Comparison of ENCODE assay signal across 19 cellular contexts in genomic region chr2:11074246-11074820, GRCh38.
"Had no signal": no experiment of that assay in that cellular context is flagged by ENCODE, and none has a peak within 500 bp of the region (broad histone marks: within the 10 kb centered on the region; RNA-seq: fewer than 3 reads in every experiment).

No MANE protein-coding gene starts in this region.

- H3K27me3 ChIP-seq: upper lobe of left lung had no signal

- H3K4me1 ChIP-seq: lower lobe of right lung had no signal

- H3K36me3 Mint-ChIP-seq: activated naive CD4-positive, alpha-beta T cell treated with anti-CD3 and anti-CD28 coated beads, Interleukin-2, amount 50 U/mL, for 72 hours; brain; naive thymus-derived CD8-positive, alpha-beta T cell; T-cell had no signal

- H3K9me3 ChIP-seq: lower lobe of right lung, upper lobe of left lung had no signal

- H3K36me3 ChIP-seq: lower lobe of right lung, upper lobe of left lung had no signal

- ATAC-seq: activated CD4-positive, alpha-beta T cell treated with anti-CD3 and anti-CD28 coated beads for 36 hours; activated naive CD4-positive, alpha-beta T cell treated with anti-CD3 and anti-CD28 coated beads, Interleukin-2, amount 50 U/mL, for 72 hours; lower lobe of right lung; naive thymus-derived CD8-positive, alpha-beta T cell; T-cell had no signal

- H3K9me3 Mint-ChIP-seq: central memory CD8-positive, alpha-beta T cell; stimulated activated naive CD8-positive, alpha-beta T cell treated with anti-CD3 and anti-CD28 coated beads, Interleukin-15, Interleukin-2, amounts not matched to agents 100 ng/mL and 50 ng/mL, for 24 hours; T-cell had no signal

- DNase-seq: activated CD4-positive, alpha-beta T cell treated with anti-CD3 and anti-CD28 coated beads for 36 hours; activated effector memory CD4-positive, alpha-beta T cell treated with Interleukin-2 at 50 U/mL for 16 hours; activated T-cell treated with anti-CD3 and anti-CD28 coated beads, Interleukin-2, amount 50 U/mL, for 1 hour; amniotic stem cell; cortex of kidney; effector CD8-positive, alpha-beta T cell; hypothalamus; lower lobe of right lung; naive thymus-derived CD8-positive, alpha-beta T cell; occipital lobe; stimulated activated CD4-positive, alpha-beta T cell treated with anti-CD3 and anti-CD28 coated beads, Interleukin-4, amount 100 ng/mL, for 1 hour; stimulated activated CD8-positive, alpha-beta memory T cell treated with anti-CD3 and anti-CD28 coated beads, Interleukin-4, amount 100 ng/mL, for 48 hours; T-cell; T1000 had no signal

- H3K4me3 ChIP-seq: lower lobe of right lung, upper lobe of left lung had no signal

- H3K4me3 Mint-ChIP-seq: activated CD4-positive, alpha-beta T cell treated with anti-CD3 and anti-CD28 coated beads for 36 hours; brain; central memory CD8-positive, alpha-beta T cell; naive thymus-derived CD8-positive, alpha-beta T cell; stimulated activated naive CD8-positive, alpha-beta T cell treated with anti-CD3 and anti-CD28 coated beads, Interleukin-15, Interleukin-2, amounts not matched to agents 100 ng/mL and 50 ng/mL, for 24 hours; T-cell had no signal

- H3K4me1 Mint-ChIP-seq: central memory CD8-positive, alpha-beta T cell had no signal

- H3K27me3 Mint-ChIP-seq: brain had no signal

- H3K27ac Mint-ChIP-seq: activated CD4-positive, alpha-beta T cell treated with anti-CD3 and anti-CD28 coated beads for 36 hours; activated naive CD4-positive, alpha-beta T cell treated with anti-CD3 and anti-CD28 coated beads, Interleukin-2, amount 50 U/mL, for 72 hours; naive thymus-derived CD8-positive, alpha-beta T cell; stimulated activated naive CD8-positive, alpha-beta T cell treated with anti-CD3 and anti-CD28 coated beads, Interleukin-15, Interleukin-2, amounts not matched to agents 100 ng/mL and 50 ng/mL, for 24 hours; T-cell had no signal

- H3K27ac ChIP-seq: lower lobe of right lung, upper lobe of left lung had no signal
